20 cellular contexts compared by ENCODE assay signal in the genomic region with DNA sequence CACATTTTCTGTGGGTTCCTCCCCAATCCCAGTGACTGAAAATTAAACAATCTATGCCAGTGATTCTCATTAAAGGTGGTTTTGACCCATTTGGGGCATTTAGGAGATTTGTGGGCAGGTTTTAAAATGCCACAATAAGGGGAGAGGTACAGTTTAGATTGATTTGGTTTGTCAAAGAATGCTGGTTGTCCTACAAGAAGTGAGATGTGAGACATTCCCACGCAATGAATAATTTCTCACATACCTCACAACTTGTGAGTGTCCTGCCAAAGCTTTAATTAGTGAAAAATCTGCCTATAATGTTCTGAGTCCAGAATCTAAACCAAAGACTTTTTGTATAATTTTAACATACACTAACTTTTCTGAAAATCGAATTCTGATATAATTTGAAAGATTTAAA.
"Had no signal": no experiment of that assay in that cellular context is flagged by ENCODE, and none has a peak within 500 bp of the region (broad histone marks: within the 10 kb centered on the region; RNA-seq: fewer than 3 reads in every experiment).

No MANE protein-coding gene starts in this region.

- H3K9me3 ChIP-seq: heart left ventricle, left lung, lower lobe of right lung, pancreas, stomach had no signal

- H3K27me3 ChIP-seq: heart left ventricle, left lung, pancreas, stomach had no signal

- H3K27ac ChIP-seq: coronary artery, heart left ventricle, left lung, lower lobe of right lung, pancreas, skin epidermis, stomach had no signal

- H3K36me3 ChIP-seq: heart left ventricle, left lung, lower lobe of right lung, pancreas, stomach had no signal

- H3K4me3 ChIP-seq: coronary artery, heart left ventricle, left lung, lower lobe of right lung, pancreas, skin epidermis, stomach had no signal

- DNase-seq: cerebellar nuclear complex; effector CD4-positive, alpha-beta T cell; endodermal cell; foreskin melanocyte; heart left ventricle; hippocampal formation; islet precursor cell; left lung; lower lobe of right lung; midbrain; naive B cell; occipital lobe; pancreas; stimulated activated CD4-positive, alpha-beta T cell treated with anti-CD3 and anti-CD28 coated beads, Interleukin-12 subunit alpha, Interleukin-12 subunit beta, amount 100 ng/mL, for 4 hours; stimulated activated naive CD4-positive, alpha-beta T cell; stomach; substantia nigra; trophoblast cell had no signal

- H3K4me1 ChIP-seq: heart left ventricle, left lung, lower lobe of right lung, pancreas, stomach had no signal
